In the genomic region with DNA sequence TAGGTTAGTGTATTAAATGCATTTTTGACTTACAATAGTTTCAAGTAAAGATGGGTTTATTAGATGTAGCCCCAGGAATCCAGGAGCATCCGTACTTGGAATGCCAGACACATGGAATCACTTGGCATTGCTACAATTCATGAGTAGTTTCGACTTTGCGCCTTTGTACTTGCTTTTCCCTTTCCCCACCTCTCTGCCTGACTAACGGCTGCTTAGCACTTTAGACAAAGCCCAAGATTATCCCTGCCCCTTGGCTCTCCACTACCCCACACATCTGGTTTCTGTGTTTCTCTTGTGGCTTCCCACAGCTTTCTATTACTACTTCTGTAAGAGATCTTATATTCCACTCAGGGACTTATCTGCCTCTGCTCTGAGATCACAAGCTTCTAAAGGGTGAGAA, we compare ENCODE assay signal across 16 cellular contexts.
DNase-seq lines count a peak whose midpoint lies in the region; ATAC-seq and TF ChIP-seq lines count a peak whose summit lies in the region.
"Had no signal": no experiment of that assay in that cellular context is flagged by ENCODE, and none has a peak within 500 bp of the region (broad histone marks: within the 10 kb centered on the region; RNA-seq: fewer than 3 reads in every experiment).

No MANE protein-coding gene starts in this region.

- H3K27me3 Mint-ChIP-seq in effector memory CD8-positive, alpha-beta T cell = peaks cover 67 to 87% of the 10 kb centered on the region in 2 donors

- no peaks in the 10 kb centered on the region for H3K4me1 Mint-ChIP-seq in effector memory CD8-positive, alpha-beta T cell (ENCODE audit: low read depth in 2 of 2)
- H3K4me1 Mint-ChIP-seq: naive thymus-derived CD4-positive, alpha-beta T cell had no signal

- H3K36me3 Mint-ChIP-seq in effector memory CD8-positive, alpha-beta T cell (ENCODE audit: insufficient read depth) = no peaks in the 10 kb centered on the region

- no peak for TF ChIP-seq CTCF in choroid plexus epithelial cell (conservative IDR thresholded peaks at IDR 0.05; ENCODE audit: low read depth, low read length)

- ATAC-seq in effector memory CD8-positive, alpha-beta T cell (replicated peaks) = no peak
- ATAC-seq: body of pancreas; left ventricle myocardium superior; naive thymus-derived CD4-positive, alpha-beta T cell had no signal

- no peak overlapping the region for H3K4me3 ChIP-seq in choroid plexus epithelial cell (ENCODE audit: low read depth, low read length)
- H3K4me3 ChIP-seq: body of pancreas had no signal

- H3K27ac Mint-ChIP-seq in effector memory CD8-positive, alpha-beta T cell = no peak overlapping the region
- H3K27ac Mint-ChIP-seq: naive thymus-derived CD4-positive, alpha-beta T cell had no signal

- H3K4me3 Mint-ChIP-seq in effector memory CD8-positive, alpha-beta T cell = no peak overlapping the region
- H3K4me3 Mint-ChIP-seq: naive thymus-derived CD4-positive, alpha-beta T cell had no signal

- peaks cover 2 to 7% of the 10 kb centered on the region in 2 donors for H3K9me3 Mint-ChIP-seq in effector memory CD8-positive, alpha-beta T cell

- peak; percentile 56 for DNase-seq in EL
- DNase-seq in NCI-H82 treated with DMSO at 0.1 percent for 48 hours (lab: John Stamatoyannopoulos, UW; ENCODE audit: unreplicated experiment) = peak; percentile 21
- DNase-seq in choroid plexus epithelial cell (ENCODE audit: low read depth) = peak; percentile 53
- DNase-seq in non-pigmented ciliary epithelial cell (ENCODE audit: low read depth) = peak; percentile 74
- no peak for DNase-seq in NCI-H2081 treated with DMSO at 0.1 percent for 48 hours (lab: John Stamatoyannopoulos, UW)
- DNase-seq in effector memory CD8-positive, alpha-beta T cell = no peak
- DNase-seq in activated effector memory CD4-positive, alpha-beta T cell treated with anti-CD3 and anti-CD28 coated beads, Interleukin-2, amount 50 U/mL, for 16 hours = no peak
- no peak for DNase-seq in LoVo (ENCODE audit: low spot score)
- DNase-seq: activated CD4-positive, CD25-positive, alpha-beta regulatory T cell treated with anti-CD3 and anti-CD28 coated beads, Interleukin-2, amount 50 U/mL, for 72 hours; activated naive CD4-positive, alpha-beta T cell treated with Interleukin-2 at 50 U/mL for 16 hours; BE2C; body of pancreas; left ventricle myocardium superior; naive thymus-derived CD4-positive, alpha-beta T cell; NCI-H187 treated with DMSO at 0.1 percent for 48 hours; NCI-H774 had no signal

Comparison
In these comparisons a context has a peak if more than half of its experiments do, and no peak if none do; other contexts are left out.
1. DNase-seq: peak in EL (single experiment), NCI-H82 treated with DMSO at 0.1 percent for 48 hours (single experiment), choroid plexus epithelial cell (single experiment) and non-pigmented ciliary epithelial cell (single experiment); none in NCI-H2081 treated with DMSO at 0.1 percent for 48 hours (single experiment), effector memory CD8-positive, alpha-beta T cell (0 of 3), activated effector memory CD4-positive, alpha-beta T cell treated with anti-CD3 and anti-CD28 coated beads, Interleukin-2, amount 50 U/mL, for 16 hours (single experiment) and LoVo (single experiment).